Comparison of ENCODE assay signal across 15 cellular contexts in genomic region chr14:49786315-49786714, GRCh38. TPM values are rescaled to one million over a fixed set of nuclear protein-coding genes. Genes with fewer than 3 reads are reported as not detected.
DNase-seq lines count a peak whose midpoint lies in the region; ATAC-seq and TF ChIP-seq lines count a peak whose summit lies in the region.
"Had no signal": no experiment of that assay in that cellular context is flagged by ENCODE, and none has a peak within 500 bp of the region (broad histone marks: within the 10 kb centered on the region; RNA-seq: fewer than 3 reads in every experiment).

No MANE protein-coding gene starts in this region.

- peaks cover 97% of the 10 kb centered on the region for H3K36me3 Mint-ChIP-seq in activated T-cell treated with anti-CD3 and anti-CD28 coated beads, Interleukin-2, amount 50 U/mL, for 24 hours (ENCODE audit: low read depth)
- H3K36me3 Mint-ChIP-seq in activated naive CD8-positive, alpha-beta T cell, result peaks cover 2% of the 10 kb centered on the region
- peaks cover 49% of the 10 kb centered on the region for H3K36me3 Mint-ChIP-seq in activated naive CD8-positive, alpha-beta T cell treated with anti-CD3 and anti-CD28 coated beads, Interleukin-2, amount 50 U/mL, for 24 hours (ENCODE audit: low read depth)
- H3K36me3 Mint-ChIP-seq in T-helper 17 cell (ENCODE audit: low read depth) (peaks cover 8% of the 10 kb centered on the region), endothelial cell (ENCODE audit: low read depth, unreplicated experiment) (peaks cover 35% of the 10 kb centered on the region)

- no peak for ATAC-seq in activated naive CD8-positive, alpha-beta T cell treated with anti-CD3 and anti-CD28 coated beads, Interleukin-2, amount 50 U/mL, for 24 hours
- no peak for ATAC-seq in T-helper 17 cell

- no peaks in the 10 kb centered on the region for H3K9me3 Mint-ChIP-seq in activated T-cell treated with anti-CD3 and anti-CD28 coated beads, Interleukin-2, amount 50 U/mL, for 24 hours
- no peaks in the 10 kb centered on the region for H3K9me3 Mint-ChIP-seq in activated naive CD8-positive, alpha-beta T cell (ENCODE audit: low read depth)
- no peaks in the 10 kb centered on the region for H3K9me3 Mint-ChIP-seq in activated naive CD8-positive, alpha-beta T cell treated with anti-CD3 and anti-CD28 coated beads, Interleukin-2, amount 50 U/mL, for 24 hours
- H3K9me3 Mint-ChIP-seq in endothelial cell (ENCODE audit: unreplicated experiment), result no peaks in the 10 kb centered on the region
- H3K9me3 Mint-ChIP-seq: CD4-positive, alpha-beta memory T cell; H9 had no signal

- peak overlapping the region; percentile 76 for H3K27ac Mint-ChIP-seq in activated T-cell treated with anti-CD3 and anti-CD28 coated beads, Interleukin-2, amount 50 U/mL, for 24 hours
- peak overlapping the region; percentile 36 for H3K27ac Mint-ChIP-seq in activated naive CD8-positive, alpha-beta T cell
- no peak overlapping the region for H3K27ac Mint-ChIP-seq in activated naive CD8-positive, alpha-beta T cell treated with anti-CD3 and anti-CD28 coated beads, Interleukin-2, amount 50 U/mL, for 24 hours
- H3K27ac Mint-ChIP-seq in T-helper 17 cell (peak overlapping the region; percentile 39), endothelial cell (ENCODE audit: unreplicated experiment) (no peak overlapping the region)
- H3K27ac Mint-ChIP-seq: H9 had no signal

- DNase-seq in activated T-cell treated with anti-CD3 and anti-CD28 coated beads, Interleukin-2, amount 50 U/mL, for 24 hours, result no peak
- no peak for DNase-seq in activated T-cell treated with anti-CD3 and anti-CD28 coated beads, Interleukin-2, amount 50 U/mL, for 48 hours
- DNase-seq in activated naive CD8-positive, alpha-beta T cell treated with anti-CD3 and anti-CD28 coated beads, Interleukin-2, amount 50 U/mL, for 24 hours, result no peak
- no peak for DNase-seq in T-helper 17 cell
- no peak for DNase-seq in endothelial cell (ENCODE audit: low spot score)
- DNase-seq in activated effector memory CD4-positive, alpha-beta T cell treated with Interleukin-2 at 50 U/mL for 16 hours, result no peak
- DNase-seq in RPMI8226, result no peak
- DNase-seq: 8988T; CD4-positive, alpha-beta memory T cell; DMS79 treated with DMSO at 0.1 percent for 48 hours; GF-D8; H9 had no signal

- no peak overlapping the region for H3K4me3 Mint-ChIP-seq in activated T-cell treated with anti-CD3 and anti-CD28 coated beads, Interleukin-2, amount 50 U/mL, for 24 hours
- H3K4me3 Mint-ChIP-seq in activated naive CD8-positive, alpha-beta T cell, result no peak overlapping the region
- H3K4me3 Mint-ChIP-seq in activated naive CD8-positive, alpha-beta T cell treated with anti-CD3 and anti-CD28 coated beads, Interleukin-2, amount 50 U/mL, for 24 hours, result no peak overlapping the region
- H3K4me3 Mint-ChIP-seq in T-helper 17 cell, result no peak overlapping the region
- H3K4me3 Mint-ChIP-seq in endothelial cell (ENCODE audit: unreplicated experiment), result peak overlapping the region; percentile 31
- H3K4me3 Mint-ChIP-seq: CD14-positive monocyte; CD4-positive, alpha-beta memory T cell; H9 had no signal

- TF ChIP-seq CTCF in endothelial cell (IDR thresholded peaks at IDR 0.05; ENCODE audit: unreplicated experiment), result no peak

- H3K27me3 Mint-ChIP-seq in activated T-cell treated with anti-CD3 and anti-CD28 coated beads, Interleukin-2, amount 50 U/mL, for 24 hours, result no peaks in the 10 kb centered on the region
- H3K27me3 Mint-ChIP-seq in activated naive CD8-positive, alpha-beta T cell, result no peaks in the 10 kb centered on the region
- H3K27me3 Mint-ChIP-seq in activated naive CD8-positive, alpha-beta T cell treated with anti-CD3 and anti-CD28 coated beads, Interleukin-2, amount 50 U/mL, for 24 hours, result no peaks in the 10 kb centered on the region
- no peaks in the 10 kb centered on the region for H3K27me3 Mint-ChIP-seq in T-helper 17 cell
- H3K27me3 Mint-ChIP-seq in endothelial cell (ENCODE audit: unreplicated experiment), result no peaks in the 10 kb centered on the region
- H3K27me3 Mint-ChIP-seq: CD4-positive, alpha-beta memory T cell had no signal

- no peaks in the 10 kb centered on the region for H3K4me1 Mint-ChIP-seq in activated T-cell treated with anti-CD3 and anti-CD28 coated beads, Interleukin-2, amount 50 U/mL, for 24 hours (ENCODE audit: low read depth)
- peaks cover 5% of the 10 kb centered on the region for H3K4me1 Mint-ChIP-seq in activated naive CD8-positive, alpha-beta T cell (ENCODE audit: low read depth)
- H3K4me1 Mint-ChIP-seq in activated naive CD8-positive, alpha-beta T cell treated with anti-CD3 and anti-CD28 coated beads, Interleukin-2, amount 50 U/mL, for 24 hours, result no peaks in the 10 kb centered on the region
- peaks cover 7% of the 10 kb centered on the region for H3K4me1 Mint-ChIP-seq in T-helper 17 cell
- no peaks in the 10 kb centered on the region for H3K4me1 Mint-ChIP-seq in endothelial cell (ENCODE audit: unreplicated experiment)
- H3K4me1 Mint-ChIP-seq: CD14-positive monocyte, H9 had no signal

- no peaks in the 10 kb centered on the region for H3K9me3 ChIP-seq in T-helper 17 cell (ENCODE audit: control insufficient read depth, low read length, poor library complexity, severe bottlenecking)
- H3K9me3 ChIP-seq: BLaER1 had no signal

RNA-seq across cellular contexts. Expression of gene KLHDC2, which starts 18.4 kb away (rescaled TPM):
- 10 to 100 TPM; 73.5 to 79.2 TPM for total RNA-seq in T-helper 17 cell
- total RNA-seq in endothelial cell (ENCODE audit: unreplicated experiment), result 39.7 TPM

Comparison
In these comparisons a context has a peak if more than half of its experiments do, and no peak if none do; other contexts are left out.
1. H3K27ac Mint-ChIP-seq: peak in activated T-cell treated with anti-CD3 and anti-CD28 coated beads, Interleukin-2, amount 50 U/mL, for 24 hours (single experiment), activated naive CD8-positive, alpha-beta T cell (single experiment) and T-helper 17 cell (single experiment); none in activated naive CD8-positive, alpha-beta T cell treated with anti-CD3 and anti-CD28 coated beads, Interleukin-2, amount 50 U/mL, for 24 hours (single experiment) and endothelial cell (single experiment).